Comparison of ENCODE assay signal across 10 cellular contexts in the genomic region with DNA sequence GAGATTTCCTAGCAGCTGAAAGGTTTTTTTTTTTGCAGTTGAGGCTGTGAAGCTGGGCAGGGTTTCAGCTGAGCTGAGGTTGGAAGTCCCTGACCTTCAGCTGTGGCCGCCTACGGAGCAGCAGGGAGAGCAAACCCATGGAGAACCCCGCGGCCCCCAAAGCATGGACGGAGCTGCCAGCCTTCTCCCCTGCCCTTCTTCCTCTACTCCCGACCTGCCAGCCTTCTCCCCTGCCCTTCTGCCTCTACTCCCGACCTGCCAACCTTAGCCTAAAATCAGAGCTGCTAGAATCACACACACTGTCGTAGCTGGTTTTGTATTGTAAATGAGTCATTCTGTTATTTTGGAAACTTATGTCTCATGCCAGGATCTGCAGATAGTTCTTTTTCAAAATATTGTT.
DNase-seq lines count a peak whose midpoint lies in the region; ATAC-seq and TF ChIP-seq lines count a peak whose summit lies in the region.
"Had no signal": no experiment of that assay in that cellular context is flagged by ENCODE, and none has a peak within 500 bp of the region (broad histone marks: within the 10 kb centered on the region; RNA-seq: fewer than 3 reads in every experiment).

No MANE protein-coding gene starts in this region.

- peaks cover 97% of the 10 kb centered on the region for H3K79me2 ChIP-seq in Karpas-422 (ENCODE audit: low read length)

- peaks cover 90% of the 10 kb centered on the region for H3K4me1 ChIP-seq in Karpas-422 (ENCODE audit: low read length)
- H3K4me1 ChIP-seq in esophagus muscularis mucosa = peaks cover 51 to 88% (median 69%) of the 10 kb centered on the region in 4 donors

- peaks cover 0 to 58% (median 2%) of the 10 kb centered on the region in 3 donors for H3K36me3 Mint-ChIP-seq in naive thymus-derived CD8-positive, alpha-beta T cell

- peak overlapping the region in 6 of 10 donors; percentile 1 to 56 (median 17) for H3K4me3 Mint-ChIP-seq in naive thymus-derived CD8-positive, alpha-beta T cell
- H3K4me3 Mint-ChIP-seq: activated naive CD8-positive, alpha-beta T cell treated with anti-CD3 and anti-CD28 coated beads, Interleukin-2, amount 10 ng/mL, durations not matched to agents 7 days and 5 days; CD14-positive monocyte had no signal

- no peak overlapping the region for H2AFZ ChIP-seq in Karpas-422 (ENCODE audit: low read length)

- no peaks in the 10 kb centered on the region for H4K20me1 ChIP-seq in Karpas-422 (ENCODE audit: insufficient read depth, low read depth, low read length)

- POLR2A ChIA-PET in naive thymus-derived CD8-positive, alpha-beta T cell (lab: Charles Lee) = interaction anchor here (1.0 to 5.6 kb wide), 3 partner anchors 8 to 27 kb away, joined by 5 to 34 read pairs (median 13); no protein-coding TSS in a partner anchor

- H3K4me3 ChIP-seq in Karpas-422 (ENCODE audit: low read length) = no peak overlapping the region
- H3K4me3 ChIP-seq in esophagus muscularis mucosa = peak overlapping the region; percentile 19 to 28 (median 28)

- 0 out of 2 replicates have a peak overlapping the region, but pooled peaks have one; percentile 16 for H3K9ac ChIP-seq in Karpas-422 (ENCODE audit: low read length)

- no peaks in the 10 kb centered on the region for H3K27me3 Mint-ChIP-seq in naive thymus-derived CD8-positive, alpha-beta T cell
- H3K27me3 Mint-ChIP-seq: activated naive CD8-positive, alpha-beta T cell treated with anti-CD3 and anti-CD28 coated beads, Interleukin-2, amount 10 ng/mL, durations not matched to agents 7 days and 5 days had no signal

- no peak for ATAC-seq in naive thymus-derived CD8-positive, alpha-beta T cell
- ATAC-seq in GM21576 (IDR thresholded peaks at IDR 0.05; ENCODE audit: unreplicated experiment) (no peak), GM21619 (IDR thresholded peaks at IDR 0.05; ENCODE audit: unreplicated experiment) (no peak), HG03097 (IDR thresholded peaks at IDR 0.05; ENCODE audit: low FRiP score, unreplicated experiment) (no peak)

- H3K27ac Mint-ChIP-seq in naive thymus-derived CD8-positive, alpha-beta T cell = peak overlapping the region in 8 of 10 donors; percentile 28 to 97 (median 78)
- H3K27ac Mint-ChIP-seq: activated naive CD8-positive, alpha-beta T cell treated with anti-CD3 and anti-CD28 coated beads, Interleukin-2, amount 10 ng/mL, durations not matched to agents 7 days and 5 days had no signal

- H3K27ac ChIP-seq in Karpas-422 (ENCODE audit: low read length) (peak overlapping the region; percentile 92), esophagus muscularis mucosa (replicated peaks in 1 of 4) (peak overlapping the region; percentile 65 to 81 (median 77))

- WGBS in esophagus muscularis mucosa = 15% methylated on average over 8 of the region's 8 CpGs

- peaks cover 42 to 93% (median 90%) of the 10 kb centered on the region in 4 donors for H3K4me1 Mint-ChIP-seq in naive thymus-derived CD8-positive, alpha-beta T cell
- H3K4me1 Mint-ChIP-seq: CD14-positive monocyte had no signal

- H3K9me3 Mint-ChIP-seq in naive thymus-derived CD8-positive, alpha-beta T cell = no peaks in the 10 kb centered on the region
- H3K9me3 Mint-ChIP-seq: activated naive CD8-positive, alpha-beta T cell treated with anti-CD3 and anti-CD28 coated beads, Interleukin-2, amount 10 ng/mL, durations not matched to agents 7 days and 5 days; CD14-positive monocyte had no signal

- H3K4me2 ChIP-seq in Karpas-422 (ENCODE audit: low read depth, low read length, poor library complexity, severe bottlenecking) = peak overlapping the region; percentile 36

- H3K9me2 ChIP-seq in Karpas-422 (replicated peaks; ENCODE audit: insufficient read depth, low read length) = no peaks in the 10 kb centered on the region

- DNase-seq in AG08395 (ENCODE audit: low spot score) (peak; percentile 74), Karpas-422 (no peak), esophagus muscularis mucosa (ENCODE audit: extremely low spot score) (no peak), G401 (ENCODE audit: low spot score) (no peak)
- DNase-seq in naive thymus-derived CD8-positive, alpha-beta T cell = no peak
- DNase-seq: activated naive CD8-positive, alpha-beta T cell treated with anti-CD3 and anti-CD28 coated beads, Interleukin-2, amount 10 ng/mL, durations not matched to agents 7 days and 5 days had no signal

- no peaks in the 10 kb centered on the region for H3K9me3 ChIP-seq in Karpas-422 (ENCODE audit: low read length)
- H3K9me3 ChIP-seq in esophagus muscularis mucosa = no peaks in the 10 kb centered on the region

- no peak for TF ChIP-seq EP300 in esophagus muscularis mucosa (IDR thresholded peaks at IDR 0.05)

- peaks cover 8% of the 10 kb centered on the region; the same call in 1 of the 2 replicates for H3K36me3 ChIP-seq in Karpas-422 (ENCODE audit: insufficient read depth, low read length)
- H3K36me3 ChIP-seq in esophagus muscularis mucosa = peaks cover 0 to 3% (median 0%) of the 10 kb centered on the region in 4 donors

- in situ Hi-C loops in G401 (cut with HindIII; ENCODE audit: low sequenced_read_pairs) = no loop called here

- no peak for TF ChIP-seq CTCF in esophagus muscularis mucosa (IDR thresholded peaks at IDR 0.05)

- TF ChIP-seq POLR2A in esophagus muscularis mucosa (IDR thresholded peaks at IDR 0.05; ENCODE audit: low read depth) = no peak

- H3K27me3 ChIP-seq in Karpas-422 (ENCODE audit: low read length) (no peaks in the 10 kb centered on the region), esophagus muscularis mucosa (no peaks in the 10 kb centered on the region)

- intact Hi-C loops in esophagus muscularis mucosa (cut with DNase I) = no loop called here
